Comparison of ENCODE assay signal across 17 cellular contexts in the genomic region with DNA sequence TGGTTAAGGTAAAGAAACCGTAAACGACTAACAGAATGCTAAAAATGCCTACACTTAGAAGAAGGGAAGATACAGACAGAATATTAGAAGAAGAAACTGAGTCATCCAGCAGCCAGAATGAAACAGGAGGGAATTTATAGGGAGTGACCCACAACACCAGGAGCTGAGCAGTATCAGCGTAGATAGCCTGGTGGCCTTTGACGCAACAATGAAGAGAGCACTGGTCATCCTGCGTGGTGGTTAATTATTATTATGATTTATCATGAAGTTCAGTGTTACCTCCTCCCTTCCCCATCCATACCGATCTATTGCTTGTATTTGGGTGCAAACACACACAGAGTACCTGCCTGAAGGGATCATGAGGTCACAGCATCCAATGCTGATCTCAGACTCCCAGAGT. TPM values are rescaled to one million over a fixed set of nuclear protein-coding genes. Genes with fewer than 3 reads are reported as not detected.
DNase-seq lines count a peak whose midpoint lies in the region; ATAC-seq, FAIRE-seq and TF ChIP-seq lines count a peak whose summit lies in the region.
"Had no signal": no experiment of that assay in that cellular context is flagged by ENCODE, and none has a peak within 500 bp of the region (broad histone marks: within the 10 kb centered on the region; RNA-seq: fewer than 3 reads in every experiment).

No MANE protein-coding gene starts in this region.

- peaks cover 24% of the 10 kb centered on the region for H3K4me1 Mint-ChIP-seq in activated CD4-positive, alpha-beta memory T cell treated with anti-CD3 and anti-CD28 coated beads for 36 hours (ENCODE audit: low read depth)
- peaks cover 23% of the 10 kb centered on the region for H3K4me1 Mint-ChIP-seq in activated CD4-positive, alpha-beta memory T cell treated with anti-CD3 and anti-CD28 coated beads, Interleukin-2, amount 10 ng/mL, durations not matched to agents 7 days and 5 days

- POLR2A ChIA-PET in activated CD4-positive, alpha-beta memory T cell treated with anti-CD3 and anti-CD28 coated beads for 36 hours (lab: Charles Lee): no interaction called here
- POLR2A ChIA-PET in activated CD4-positive, alpha-beta memory T cell treated with anti-CD3 and anti-CD28 coated beads, Interleukin-2, amount 10 ng/mL, durations not matched to agents 7 days and 5 days (lab: Charles Lee): interaction anchor here (2.0 kb wide), 1 partner anchor 39 kb away, joined by 10 read pairs; a partner anchor contains a TSS

- no peak for DNase-seq in activated CD4-positive, alpha-beta memory T cell treated with anti-CD3 and anti-CD28 coated beads for 36 hours
- DNase-seq in activated CD4-positive, alpha-beta memory T cell treated with anti-CD3 and anti-CD28 coated beads, Interleukin-2, amount 10 ng/mL, durations not matched to agents 7 days and 5 days: no peak
- DNase-seq in SW480 (ENCODE audit: low spot score) (peak; percentile 34), left lung (no peak), suprapubic skin (ENCODE audit: low spot score in 2 of 2) (no peak), NOMO-1 treated with dmso at 0.1 percent for 144 hours (lab: John Stamatoyannopoulos, UW; ENCODE audit: unreplicated experiment) (no peak), GF-D8 (lab: John Stamatoyannopoulos, UW) (no peak), D721Med (ENCODE audit: insufficient read length, low spot score) (no peak)
- DNase-seq: activated B cell treated with CpG ODN at 0.5 μM for 24 hours; activated CD8-positive, alpha-beta memory T cell treated with anti-CD3 and anti-CD28 coated beads for 24 hours; DMS79; midbrain; NCI-H1930; retina had no signal

- WGBS in suprapubic skin: 84% methylated on average over 6 of the region's 6 CpGs

- CTCF ChIA-PET in activated CD4-positive, alpha-beta memory T cell treated with anti-CD3 and anti-CD28 coated beads for 36 hours (lab: Charles Lee): no interaction called here
- CTCF ChIA-PET in activated CD4-positive, alpha-beta memory T cell treated with anti-CD3 and anti-CD28 coated beads, Interleukin-2, amount 10 ng/mL, durations not matched to agents 7 days and 5 days (lab: Charles Lee): interaction anchor here (2.1 kb wide), 1 partner anchor 39 kb away, joined by 10 read pairs; a partner anchor contains a TSS

- no peaks in the 10 kb centered on the region for H3K36me3 Mint-ChIP-seq in activated CD4-positive, alpha-beta memory T cell treated with anti-CD3 and anti-CD28 coated beads for 36 hours
- no peaks in the 10 kb centered on the region for H3K36me3 Mint-ChIP-seq in activated CD4-positive, alpha-beta memory T cell treated with anti-CD3 and anti-CD28 coated beads, Interleukin-2, amount 10 ng/mL, durations not matched to agents 7 days and 5 days (ENCODE audit: low read depth)
- H3K36me3 Mint-ChIP-seq: CD14-positive monocyte had no signal

- H3K9me3 ChIP-seq in left lung (no peaks in the 10 kb centered on the region), suprapubic skin (no peaks in the 10 kb centered on the region)
- H3K9me3 ChIP-seq: neutrophil, tibial nerve had no signal

- H3K36me3 ChIP-seq in left lung: no peaks in the 10 kb centered on the region
- no peaks in the 10 kb centered on the region for H3K36me3 ChIP-seq in suprapubic skin
- H3K36me3 ChIP-seq: neutrophil, tibial nerve had no signal

- peak overlapping the region; percentile 25 for H3K27ac Mint-ChIP-seq in activated CD4-positive, alpha-beta memory T cell treated with anti-CD3 and anti-CD28 coated beads for 36 hours
- H3K27ac Mint-ChIP-seq in activated CD4-positive, alpha-beta memory T cell treated with anti-CD3 and anti-CD28 coated beads, Interleukin-2, amount 10 ng/mL, durations not matched to agents 7 days and 5 days: no peak overlapping the region

- TF ChIP-seq CTCF in left lung (IDR thresholded peaks at IDR 0.05): no peak
- TF ChIP-seq CTCF in suprapubic skin (IDR thresholded peaks at IDR 0.05): no peak
- TF ChIP-seq CTCF in D721Med (IDR thresholded peaks at IDR 0.05; ENCODE audit: insufficient read depth, missing control alignments): no peak

- no peak for TF ChIP-seq POLR2A in suprapubic skin (IDR thresholded peaks at IDR 0.05)

- H3K27me3 ChIP-seq in left lung (no peaks in the 10 kb centered on the region), suprapubic skin (no peaks in the 10 kb centered on the region)
- H3K27me3 ChIP-seq: tibial nerve had no signal

- no peak overlapping the region for H3K4me3 ChIP-seq in left lung
- no peak overlapping the region for H3K4me3 ChIP-seq in suprapubic skin

- H3K4me3 Mint-ChIP-seq in activated CD4-positive, alpha-beta memory T cell treated with anti-CD3 and anti-CD28 coated beads for 36 hours: no peak overlapping the region
- H3K4me3 Mint-ChIP-seq in activated CD4-positive, alpha-beta memory T cell treated with anti-CD3 and anti-CD28 coated beads, Interleukin-2, amount 10 ng/mL, durations not matched to agents 7 days and 5 days: no peak overlapping the region

- no peak for TF ChIP-seq EP300 in suprapubic skin (IDR thresholded peaks at IDR 0.05)

- H3K9me3 Mint-ChIP-seq in activated CD4-positive, alpha-beta memory T cell treated with anti-CD3 and anti-CD28 coated beads for 36 hours: no peaks in the 10 kb centered on the region
- no peaks in the 10 kb centered on the region for H3K9me3 Mint-ChIP-seq in activated CD4-positive, alpha-beta memory T cell treated with anti-CD3 and anti-CD28 coated beads, Interleukin-2, amount 10 ng/mL, durations not matched to agents 7 days and 5 days
- H3K9me3 Mint-ChIP-seq: activated B cell treated with CpG ODN at 0.5 μM for 24 hours had no signal

- peak overlapping the region; percentile 88 for H3K27ac ChIP-seq in left lung
- peak overlapping the region; percentile 90 for H3K27ac ChIP-seq in suprapubic skin
- H3K27ac ChIP-seq: neutrophil had no signal

- FAIRE-seq in D721Med (lab: Jason Lieb, UNC): no peak

- ATAC-seq in left lung: no peak

- H3K4me1 ChIP-seq in left lung: peaks cover 8 to 28% of the 10 kb centered on the region in 2 donors
- H3K4me1 ChIP-seq in suprapubic skin: peaks cover 36% of the 10 kb centered on the region

- intact Hi-C loops in activated CD4-positive, alpha-beta memory T cell treated with anti-CD3 and anti-CD28 coated beads for 36 hours (cut with micrococcal nuclease): no loop called here
- intact Hi-C loops in left lung (cut with DNase I): no loop called here

- peaks cover 17% of the 10 kb centered on the region for H3K27me3 Mint-ChIP-seq in activated CD4-positive, alpha-beta memory T cell treated with anti-CD3 and anti-CD28 coated beads for 36 hours
- peaks cover 12% of the 10 kb centered on the region for H3K27me3 Mint-ChIP-seq in activated CD4-positive, alpha-beta memory T cell treated with anti-CD3 and anti-CD28 coated beads, Interleukin-2, amount 10 ng/mL, durations not matched to agents 7 days and 5 days

RNA-seq across cellular contexts. Expression of a gene that starts 38.5 kb away (rescaled TPM):
- 10 to 100 TPM; 11.0 to 14.1 TPM for total RNA-seq in activated CD4-positive, alpha-beta memory T cell treated with anti-CD3 and anti-CD28 coated beads for 36 hours
- 10 to 100 TPM; 10.1 to 11.1 TPM for total RNA-seq in activated CD4-positive, alpha-beta memory T cell treated with anti-CD3 and anti-CD28 coated beads, Interleukin-2, amount 10 ng/mL, durations not matched to agents 7 days and 5 days
- total RNA-seq in left lung: 10 to 100 TPM; 10.7 to 11.8 TPM
- 1 to 10 TPM; 4.3 to 6.0 (median 5.2) TPM for total RNA-seq in suprapubic skin
